17 cellular contexts compared by ENCODE assay signal in genomic region chr14:65976771-65977170, GRCh38.
DNase-seq lines count a peak whose midpoint lies in the region; ATAC-seq lines count a peak whose summit lies in the region.
"Had no signal": no experiment of that assay in that cellular context is flagged by ENCODE, and none has a peak within 500 bp of the region (broad histone marks: within the 10 kb centered on the region; RNA-seq: fewer than 3 reads in every experiment).

No MANE protein-coding gene starts in this region.

- no peaks in the 10 kb centered on the region for H4K20me1 ChIP-seq in GM23248 (ENCODE audit: insufficient read depth)

- H3K36me3 ChIP-seq in GM23248 (ENCODE audit: low read depth), result no peaks in the 10 kb centered on the region

- no peak for ATAC-seq in stimulated activated naive CD8-positive, alpha-beta T cell treated with anti-CD3 and anti-CD28 coated beads, Interleukin-15, Interleukin-2, amounts not matched to agents 100 U/mL and 50 U/mL, for 24 hours
- ATAC-seq in HG03159 (IDR thresholded peaks at IDR 0.05; ENCODE audit: unreplicated experiment), result no peak
- ATAC-seq: Panc1 had no signal

- H3K27ac ChIP-seq in GM23248, result no peak overlapping the region
- H3K27ac ChIP-seq: C4-2B, HL-60 had no signal

- in situ Hi-C loops in GM23248 (cut with MboI), result no loop called here

- H3K9ac ChIP-seq in GM23248, result no peak overlapping the region

- no peaks in the 10 kb centered on the region for H3K27me3 ChIP-seq in GM23248 (replicated peaks; ENCODE audit: insufficient read depth)

- DNase-seq in GM23248, result peak; percentile 31
- peak; percentile 41 for DNase-seq in NCI-H2107 treated with DMSO at 0.1 percent for 48 hours (lab: John Stamatoyannopoulos, UW; ENCODE audit: unreplicated experiment)
- DNase-seq in amniotic epithelial cell (ENCODE audit: low read depth), result peak; percentile 24
- peak; percentile 13 for DNase-seq in kidney tubule cell (ENCODE audit: low spot score)
- DNase-seq in hepatic stellate cell (ENCODE audit: low spot score), result no peak
- DNase-seq in stimulated activated naive CD8-positive, alpha-beta T cell treated with anti-CD3 and anti-CD28 coated beads, Interleukin-15, Interleukin-2, amounts not matched to agents 100 U/mL and 50 U/mL, for 24 hours, result no peak
- DNase-seq: HCEC 1CT, KBM-7, NCI-H1105 treated with DMSO at 0.1 percent for 48 hours, NCI-H2029 treated with DMSO at 0.1 percent for 48 hours, NCI-H774, SHP77, T-helper 2 cell had no signal

- no peak overlapping the region for H3K4me3 ChIP-seq in GM23248

- no peak overlapping the region for H2AFZ ChIP-seq in GM23248

- no peaks in the 10 kb centered on the region for H3K9me3 ChIP-seq in GM23248 (ENCODE audit: low read depth)

- H3K4me1 ChIP-seq in GM23248 (ENCODE audit: insufficient read depth), result peaks cover 18% of the 10 kb centered on the region

- H3K9me2 ChIP-seq in GM23248 (ENCODE audit: insufficient read depth), result no peaks in the 10 kb centered on the region

- no peak overlapping the region for H3K4me2 ChIP-seq in GM23248 (ENCODE audit: unreplicated experiment)

- WGBS in GM23248 (ENCODE audit: low coverage in 1 of 2, low lambda C conversion rate in 2 of 2, missing lambda C conversion rate in 2 of 2), 2 experiments, result 77 to 79% methylated on average over 5 of the region's 5 CpGs

- H3F3A ChIP-seq in GM23248 (ENCODE audit: insufficient read depth), result peaks cover 17% of the 10 kb centered on the region

- H3K79me2 ChIP-seq in GM23248 (ENCODE audit: insufficient read depth), result no peaks in the 10 kb centered on the region

Comparison
In these comparisons a context has a peak if more than half of its experiments do, and no peak if none do; other contexts are left out.
1. DNase-seq: peak in GM23248 (single experiment), NCI-H2107 treated with DMSO at 0.1 percent for 48 hours (single experiment), amniotic epithelial cell (single experiment) and kidney tubule cell (single experiment); none in hepatic stellate cell (single experiment) and stimulated activated naive CD8-positive, alpha-beta T cell treated with anti-CD3 and anti-CD28 coated beads, Interleukin-15, Interleukin-2, amounts not matched to agents 100 U/mL and 50 U/mL, for 24 hours (single experiment).